Comparison of ENCODE assay signal across 11 cellular contexts in genomic region chr7:50346548-50347497, GRCh38. TPM values are rescaled to one million over a fixed set of nuclear protein-coding genes. Genes with fewer than 3 reads are reported as not detected.
DNase-seq lines count a peak whose midpoint lies in the region; ATAC-seq, FAIRE-seq and TF ChIP-seq lines count a peak whose summit lies in the region.
"Had no signal": no experiment of that assay in that cellular context is flagged by ENCODE, and none has a peak within 500 bp of the region (broad histone marks: within the 10 kb centered on the region; RNA-seq: fewer than 3 reads in every experiment).

No MANE protein-coding gene starts in this region.

- no peak for TF ChIP-seq CTCF in mesothelial cell of epicardium (IDR thresholded peaks at IDR 0.05; ENCODE audit: unreplicated experiment)
- TF ChIP-seq CTCF in GM10248 (IDR thresholded peaks at IDR 0.05; ENCODE audit: control extremely low read depth, extremely low read depth, low read depth, missing control alignments), result no peak

- peak overlapping the region; percentile 51 to 90 (median 85) for H3K4me3 Mint-ChIP-seq in CD8-positive, alpha-beta memory T cell
- H3K4me3 Mint-ChIP-seq in activated T-cell treated with anti-CD3 and anti-CD28 coated beads, Interleukin-2, amount 50 U/mL, for 72 hours, result peak overlapping the region; percentile 65 to 92
- no peak overlapping the region for H3K4me3 Mint-ChIP-seq in mesothelial cell of epicardium
- H3K4me3 Mint-ChIP-seq: brain had no signal

- no peaks in the 10 kb centered on the region for H3K27me3 ChIP-seq in CD8-positive, alpha-beta memory T cell (ENCODE audit: insufficient read depth, low read length, poor library complexity, severe bottlenecking)

- FAIRE-seq in GM12891 (lab: Jason Lieb, UNC), result peak; percentile 62
- FAIRE-seq: HTR-8/SVneo had no signal

- peaks cover 26% of the 10 kb centered on the region for H3K36me3 ChIP-seq in CD8-positive, alpha-beta memory T cell (ENCODE audit: insufficient read depth, low read length)

- CTCF ChIA-PET in CD8-positive, alpha-beta memory T cell (lab: Charles Lee), result interaction anchor here (0.7 to 40.0 kb wide), 16 partner anchors 8 to 204 kb away, joined by 3 to 815 read pairs (median 8); partner anchors contain the start of gene IKZF1
- CTCF ChIA-PET in GM10248 (lab: Yijun Ruan, JAX), result interaction anchor here (0.6 to 4.1 kb wide), 11 partner anchors 8 to 145 kb away, joined by 3 to 18 read pairs (median 3); no protein-coding TSS in a partner anchor

- POLR2A ChIA-PET in CD8-positive, alpha-beta memory T cell (lab: Charles Lee), result interaction anchor here (0.7 to 5.0 kb wide), 14 partner anchors 9 to 142 kb away, joined by 3 to 42 read pairs (median 4); no protein-coding TSS in a partner anchor
- POLR2A ChIA-PET in GM10248 (lab: Yijun Ruan, JAX), result interaction anchor here (0.6 kb wide), 1 partner anchor 20 kb away, joined by 3 read pairs; no protein-coding TSS in a partner anchor

- TF ChIP-seq POLR2A in GM12891 (IDR thresholded peaks at IDR 0.05; ENCODE audit: low read depth, low read length), result no peak

- peaks cover 69 to 100% (median 97%) of the 10 kb centered on the region in 3 donors for H3K4me1 Mint-ChIP-seq in CD8-positive, alpha-beta memory T cell
- no peaks in the 10 kb centered on the region for H3K4me1 Mint-ChIP-seq in activated T-cell treated with anti-CD3 and anti-CD28 coated beads, Interleukin-2, amount 50 U/mL, for 72 hours (ENCODE audit: low read depth)
- H3K4me1 Mint-ChIP-seq in mesothelial cell of epicardium, result peaks cover 11% of the 10 kb centered on the region

- peak overlapping the region; percentile 58 for H3K27ac ChIP-seq in CD8-positive, alpha-beta memory T cell (ENCODE audit: low read depth, low read length)

- H3K9me3 ChIP-seq in CD8-positive, alpha-beta memory T cell (ENCODE audit: low read length), result no peaks in the 10 kb centered on the region

- H3K27ac Mint-ChIP-seq in CD8-positive, alpha-beta memory T cell, result peak overlapping the region in 7 of 8 donors; percentile 92 to 100 (median 96)
- peak overlapping the region; percentile 100 for H3K27ac Mint-ChIP-seq in activated T-cell treated with anti-CD3 and anti-CD28 coated beads, Interleukin-2, amount 50 U/mL, for 72 hours
- peak overlapping the region; percentile 22 for H3K27ac Mint-ChIP-seq in mesothelial cell of epicardium

- H3K36me3 Mint-ChIP-seq in CD8-positive, alpha-beta memory T cell, result peaks cover 16 to 75% (median 32%) of the 10 kb centered on the region in 3 donors
- H3K36me3 Mint-ChIP-seq in activated T-cell treated with anti-CD3 and anti-CD28 coated beads, Interleukin-2, amount 50 U/mL, for 72 hours (ENCODE audit: insufficient read depth in 2 of 2), result peaks cover 38 to 56% of the 10 kb centered on the region in 2 donors
- no peaks in the 10 kb centered on the region for H3K36me3 Mint-ChIP-seq in mesothelial cell of epicardium
- H3K36me3 Mint-ChIP-seq: brain had no signal

- no peaks in the 10 kb centered on the region for H3K9me3 Mint-ChIP-seq in CD8-positive, alpha-beta memory T cell
- peaks cover 3 to 4% of the 10 kb centered on the region in 2 donors for H3K9me3 Mint-ChIP-seq in activated T-cell treated with anti-CD3 and anti-CD28 coated beads, Interleukin-2, amount 50 U/mL, for 72 hours
- H3K9me3 Mint-ChIP-seq in mesothelial cell of epicardium, result no peaks in the 10 kb centered on the region
- H3K9me3 Mint-ChIP-seq: brain had no signal

- peak overlapping the region; percentile 49 for H3K4me3 ChIP-seq in CD8-positive, alpha-beta memory T cell (ENCODE audit: low read length)

- ATAC-seq in activated T-cell treated with anti-CD3 and anti-CD28 coated beads, Interleukin-2, amount 50 U/mL, for 72 hours (replicated peaks in 1 of 2), result peak in 1 of 2 donors; percentile 4
- ATAC-seq in GM18909 (IDR thresholded peaks at IDR 0.05; ENCODE audit: poor library complexity, unreplicated experiment), result no peak

- peak in 1 of 5 donors; percentile 25 for DNase-seq in CD8-positive, alpha-beta memory T cell
- DNase-seq in GM12891 (ENCODE audit: insufficient read length, low spot score), result no peak
- DNase-seq in activated T-cell treated with anti-CD3 and anti-CD28 coated beads, Interleukin-2, amount 50 U/mL, for 72 hours, result no peak
- DNase-seq in mesothelial cell of epicardium (ENCODE audit: low spot score in 2 of 2, unreplicated experiment in 2 of 2), result no peak
- DNase-seq in SHP77 (lab: John Stamatoyannopoulos, UW), result no peak
- no peak for DNase-seq in GM10248 (ENCODE audit: extremely low spot score)
- DNase-seq: activated CD8-positive, alpha-beta memory T cell treated with anti-CD3 and anti-CD28 coated beads, Interleukin-2, amount 50 U/mL, for 4 hours; mesenchymal stem cell had no signal

- peaks cover 97% of the 10 kb centered on the region for H3K4me1 ChIP-seq in CD8-positive, alpha-beta memory T cell (ENCODE audit: insufficient read depth, low read length)

- no peaks in the 10 kb centered on the region for H3K27me3 Mint-ChIP-seq in CD8-positive, alpha-beta memory T cell
- H3K27me3 Mint-ChIP-seq in activated T-cell treated with anti-CD3 and anti-CD28 coated beads, Interleukin-2, amount 50 U/mL, for 72 hours (ENCODE audit: low read depth), result no peaks in the 10 kb centered on the region
- peaks cover 48% of the 10 kb centered on the region for H3K27me3 Mint-ChIP-seq in mesothelial cell of epicardium (ENCODE audit: low read depth)
- H3K27me3 Mint-ChIP-seq: brain had no signal

TF ChIP-seq in GM12891, 5 proteins besides CTCF, POLR2A, EP300 and RAD21:
- no peak for TF ChIP-seq POLR2AphosphoS5 (IDR thresholded peaks at IDR 0.05; ENCODE audit: low read depth, low read length)
- TF ChIP-seq SPI1 (IDR thresholded peaks at IDR 0.05; ENCODE audit: low read depth, low read length), result no peak
- TF ChIP-seq PAX5 (IDR thresholded peaks at IDR 0.05; ENCODE audit: insufficient read depth, low read length, severe bottlenecking), result no peak
- no peak for TF ChIP-seq TAF1 (IDR thresholded peaks at IDR 0.05; ENCODE audit: low read depth, low read length)
- no peak for TF ChIP-seq POU2F2 (IDR thresholded peaks at IDR 0.05; ENCODE audit: low read depth, low read length)
TF ChIP-seq in GM12891: peak in this region for 0.

RNA-seq across cellular contexts. Expression of gene IKZF1, which starts 42.3 kb away (rescaled TPM):
- 100 to 1,000 TPM; 225 to 226 TPM for total RNA-seq in CD8-positive, alpha-beta memory T cell
- 238 TPM for polyA plus RNA-seq in CD8-positive, alpha-beta memory T cell
- 39.6 TPM for polyA plus RNA-seq in GM12891 (2012; ENCODE audit: low read depth, missing spikeins)
- 100 to 1,000 TPM; 427 to 504 TPM for total RNA-seq in activated T-cell treated with anti-CD3 and anti-CD28 coated beads, Interleukin-2, amount 50 U/mL, for 72 hours
- total RNA-seq in mesothelial cell of epicardium, result 1.7 to 2.5 TPM (median 1.8 TPM) in 3 replicates

Comparison
In these comparisons a context has a peak if more than half of its experiments do, and no peak if none do; other contexts are left out.
1. H3K27ac Mint-ChIP-seq: peak in every context shown above with its lines; median percentile 100 in activated T-cell treated with anti-CD3 and anti-CD28 coated beads, Interleukin-2, amount 50 U/mL, for 72 hours; 96 in CD8-positive, alpha-beta memory T cell; 22 in mesothelial cell of epicardium.
2. RNA of gene IKZF1, which starts 42.3 kb away (total RNA-seq): 427 to 504 TPM in activated T-cell treated with anti-CD3 and anti-CD28 coated beads, Interleukin-2, amount 50 U/mL, for 72 hours and 225 to 226 TPM in CD8-positive, alpha-beta memory T cell; 1.7 to 2.5 TPM in mesothelial cell of epicardium; every median in the first group is over 10 times any median in the second.